8 cellular contexts compared by ENCODE assay signal in genomic region chr2:219530048-219530963, GRCh38. TPM values are rescaled to one million over a fixed set of nuclear protein-coding genes. Genes with fewer than 3 reads are reported as not detected.
DNase-seq lines count a peak whose midpoint lies in the region; ATAC-seq, FAIRE-seq and TF ChIP-seq lines count a peak whose summit lies in the region.

No MANE protein-coding gene starts in this region.

- FAIRE-seq in H54 (lab: Jason Lieb, UNC), result no peak

- intact Hi-C loops in testis (cut with DNase I; ENCODE audit: low total_unique reads), result loop anchor here (5.0 kb wide), 1 partner anchor 128 kb away; no protein-coding TSS in a partner anchor

- TF ChIP-seq CTCF in LNCAP (IDR thresholded peaks at IDR 0.05) (peak; percentile 79), foreskin fibroblast (IDR thresholded peaks at IDR 0.05; ENCODE audit: low read depth, low read length) (peak; percentile 94), omental fat pad (IDR thresholded peaks at IDR 0.05) (peak in 2 of 3 donors; percentile 94 to 98), testis (IDR thresholded peaks at IDR 0.05) (peak; percentile 93 to 98 (median 96))

- no peaks in the 10 kb centered on the region for H3K27me3 ChIP-seq in testis

- no peaks in the 10 kb centered on the region for H3K36me3 ChIP-seq in testis (ENCODE audit: low read depth, missing control alignments)

- H3K27ac ChIP-seq in testis, result no peak overlapping the region

- 20 to 25% methylated on average over 9 to 20 of the region's 21 CpGs for WGBS in testis, 2 donors

- ATAC-seq in omental fat pad (ENCODE audit: low FRiP score), result peak; percentile 82

- DNase-seq in G401 (ENCODE audit: low spot score) (peak; percentile 92), H54 (ENCODE audit: insufficient read length, low spot score) (peak; percentile 96), SHP77 treated with DMSO at 0.1 percent for 48 hours (lab: John Stamatoyannopoulos, UW) (peak; percentile 65), foreskin fibroblast (peak; percentile 69 to 93), omental fat pad (ENCODE audit: low spot score) (peak; percentile 49), testis (peak; percentile 88)
- DNase-seq in activated effector memory CD4-positive, alpha-beta T cell treated with Interleukin-2 at 50 U/mL for 16 hours, result peak; percentile 70

- H3K9me3 ChIP-seq in testis, result no peaks in the 10 kb centered on the region

- peak overlapping the region; percentile 25 to 30 for H3K4me3 ChIP-seq in foreskin fibroblast (ENCODE audit: low read depth in 1 of 2, low read length in 2 of 2)
- peak overlapping the region in 1 of 2 donors; percentile 5 for H3K4me3 ChIP-seq in testis

- in situ Hi-C loops in G401 (cut with HindIII; ENCODE audit: low sequenced_read_pairs), result no loop called here

- no peak for TF ChIP-seq POLR2A in H54 (IDR thresholded peaks at IDR 0.05; ENCODE audit: low read depth, low read length)
- TF ChIP-seq POLR2A in testis (IDR thresholded peaks at IDR 0.05), result no peak

- peaks cover 4% of the 10 kb centered on the region for H3K4me1 ChIP-seq in testis

RNA-seq across cellular contexts. Expression of gene CHPF, which starts 13.3 kb away (rescaled TPM):
- total RNA-seq in G401 (2014; rRNA removed; shearing (Covaris generic)), result 87.3 and 89.2 TPM in 2 replicates
- total RNA-seq in omental fat pad (10 to 100 TPM; 32.6 to 70.8 (median 45.5) TPM), testis (100 to 1,000 TPM; 796 to 992 TPM)
- 194 TPM for polyA plus RNA-seq in testis (ENCODE audit: insufficient read depth, low read depth, low replicate concordance)

RNA-seq across cellular contexts. Expression of gene TMEM198, which starts 13.5 kb away (rescaled TPM):
- 9.0 and 11.1 TPM in 2 replicates for total RNA-seq in G401 (2014; rRNA removed; shearing (Covaris generic))
- total RNA-seq in omental fat pad (1 to 10 TPM; 1.9 to 6.2 (median 2.9) TPM), testis (10 to 100 TPM; 11.3 to 11.8 TPM)
- 7.3 TPM for polyA plus RNA-seq in testis (ENCODE audit: insufficient read depth, low read depth, low replicate concordance)

RNA-seq across cellular contexts. Expression of gene ASIC4, which starts 16.0 kb away (rescaled TPM):
- total RNA-seq in G401 (2014; rRNA removed; shearing (Covaris generic)), result 0.25 TPM in 1 of 2 replicates, not detected in the other
- under 1 TPM in 2 of 4 donors, not detected in 2; 0.12 to 0.19 TPM for total RNA-seq in omental fat pad
- total RNA-seq in testis, result 1 to 10 TPM; 2.0 to 4.6 TPM
- 1.5 TPM for polyA plus RNA-seq in testis (ENCODE audit: insufficient read depth, low read depth, low replicate concordance)

RNA-seq across cellular contexts. Expression of gene GMPPA, which starts 31.6 kb away (rescaled TPM):
- 60.6 and 62.3 TPM in 2 replicates for total RNA-seq in G401 (2014; rRNA removed; shearing (Covaris generic))
- total RNA-seq in omental fat pad, result 10 to 100 TPM; 22.6 to 37.8 (median 29.4) TPM
- total RNA-seq in testis, result 10 to 100 TPM; 24.6 to 28.3 TPM
- polyA plus RNA-seq in testis (ENCODE audit: insufficient read depth, low read depth, low replicate concordance), result 19.6 TPM

RNA-seq across cellular contexts. Expression of gene OBSL1, which starts 41.0 kb away (rescaled TPM):
- 106 and 117 TPM in 2 replicates for total RNA-seq in G401 (2014; rRNA removed; shearing (Covaris generic))
- 100 to 1,000 TPM in 2 of 4 donors, 10 to 100 TPM in 2; 68.6 to 117 (median 88.7) TPM for total RNA-seq in omental fat pad
- 100 to 1,000 TPM; 462 to 507 TPM for total RNA-seq in testis
- 312 TPM for polyA plus RNA-seq in testis (ENCODE audit: insufficient read depth, low read depth, low replicate concordance)
